ENCODE assay signal across 8 cellular contexts in genomic region chr7:27096756-27097514, GRCh38. TPM values are rescaled to one million over a fixed set of nuclear protein-coding genes. Genes with fewer than 3 reads are reported as not detected.
DNase-seq lines count a peak whose midpoint lies in the region; ATAC-seq and TF ChIP-seq lines count a peak whose summit lies in the region.

No MANE protein-coding gene starts in this region.

- intact Hi-C loops in Panc1 (cut with micrococcal nuclease; ENCODE audit: unreplicated experiment), result loop anchor here (2.0 to 10.0 kb wide), 2 partner anchors 62 to 232 kb away; partner anchors contain the start of gene SKAP2

- peaks cover 6% of the 10 kb centered on the region for H3K36me3 Mint-ChIP-seq in activated naive CD4-positive, alpha-beta T cell treated with anti-CD3 and anti-CD28 coated beads, Interleukin-2, amount 10 ng/mL, durations not matched to agents 7 days and 5 days
- H3K36me3 Mint-ChIP-seq in endothelial cell (ENCODE audit: low read depth, unreplicated experiment), result peaks cover 16% of the 10 kb centered on the region
- peaks cover 20 to 28% of the 10 kb centered on the region in 2 donors for H3K36me3 Mint-ChIP-seq in naive B cell

- H3K27me3 Mint-ChIP-seq in activated naive CD4-positive, alpha-beta T cell treated with anti-CD3 and anti-CD28 coated beads, Interleukin-2, amount 10 ng/mL, durations not matched to agents 7 days and 5 days, result peaks cover 95% of the 10 kb centered on the region
- H3K27me3 Mint-ChIP-seq in endothelial cell (ENCODE audit: unreplicated experiment), result peaks cover 51% of the 10 kb centered on the region
- H3K27me3 Mint-ChIP-seq in naive B cell, result peaks cover 73 to 93% (median 82%) of the 10 kb centered on the region in 3 donors

- POLR2A ChIA-PET in Panc1 (lab: Charles Lee), result interaction anchor here (0.6 to 4.0 kb wide), 5 partner anchors 14 to 239 kb away, joined by 3 to 21 read pairs (median 8); no protein-coding TSS in a partner anchor

- TF ChIP-seq CTCF in Panc1 (IDR thresholded peaks at IDR 0.05) (no peak), endothelial cell (IDR thresholded peaks at IDR 0.05; ENCODE audit: unreplicated experiment) (no peak)

- H3K27me3 ChIP-seq in Panc1 (ENCODE audit: control insufficient read depth, insufficient read depth, low read length), result no peaks in the 10 kb centered on the region

- peak overlapping the region; percentile 8 for H3K27ac Mint-ChIP-seq in activated naive CD4-positive, alpha-beta T cell treated with anti-CD3 and anti-CD28 coated beads, Interleukin-2, amount 10 ng/mL, durations not matched to agents 7 days and 5 days
- peak overlapping the region; percentile 48 for H3K27ac Mint-ChIP-seq in endothelial cell (ENCODE audit: unreplicated experiment)
- H3K27ac Mint-ChIP-seq in naive B cell, result peak overlapping the region in 2 of 6 donors; percentile 75 to 92

- H3K36me3 ChIP-seq in Panc1 (ENCODE audit: control insufficient read depth, insufficient read depth, low read length), result peaks cover 9% of the 10 kb centered on the region; the same call in 1 of the 2 replicates

- H3K9me3 ChIP-seq in Panc1 (ENCODE audit: control insufficient read depth, insufficient read depth, low read depth, low read length), result no peaks in the 10 kb centered on the region

- H3K4me3 Mint-ChIP-seq in activated naive CD4-positive, alpha-beta T cell treated with anti-CD3 and anti-CD28 coated beads, Interleukin-2, amount 10 ng/mL, durations not matched to agents 7 days and 5 days, result peak overlapping the region; percentile 83
- peak overlapping the region; percentile 88 for H3K4me3 Mint-ChIP-seq in endothelial cell (ENCODE audit: unreplicated experiment)
- peak overlapping the region; percentile 83 to 96 (median 90) for H3K4me3 Mint-ChIP-seq in naive B cell

- BruUV-seq in Panc1 (replicated peaks; lab: Mats Ljungman, UMichigan), result no TSS peak

- H3K4me1 Mint-ChIP-seq in activated naive CD4-positive, alpha-beta T cell treated with anti-CD3 and anti-CD28 coated beads, Interleukin-2, amount 10 ng/mL, durations not matched to agents 7 days and 5 days, result peaks cover 18% of the 10 kb centered on the region
- H3K4me1 Mint-ChIP-seq in endothelial cell (ENCODE audit: unreplicated experiment), result peaks cover 63% of the 10 kb centered on the region
- H3K4me1 Mint-ChIP-seq in naive B cell, result peaks cover 30 to 47% (median 39%) of the 10 kb centered on the region in 3 donors

- CTCF ChIA-PET in activated naive CD4-positive, alpha-beta T cell treated with anti-CD3 and anti-CD28 coated beads, Interleukin-2, amount 10 ng/mL, durations not matched to agents 7 days and 5 days (lab: Charles Lee), result interaction anchor here (0.7 to 1.6 kb wide), 4 partner anchors 54 to 238 kb away, joined by 3 to 6 read pairs (median 4); partner anchors contain the start of gene HOXA3
- CTCF ChIA-PET in Panc1 (lab: Charles Lee), result interaction anchor here (0.5 to 1.1 kb wide), 3 partner anchors 60 to 240 kb away, joined by 3 to 6 read pairs (median 3); no protein-coding TSS in a partner anchor

- peak overlapping the region; percentile 99 for H3K27ac ChIP-seq in Panc1 (ENCODE audit: low read length)

- DNase-seq in activated naive CD4-positive, alpha-beta T cell treated with anti-CD3 and anti-CD28 coated beads, Interleukin-2, amount 10 ng/mL, durations not matched to agents 7 days and 5 days, result peak; percentile 27
- DNase-seq in activated naive CD4-positive, alpha-beta T cell treated with anti-CD3 and anti-CD28 coated beads, Interleukin-2, amount 50 U/mL, for 16 hours, result no peak
- DNase-seq in Panc1 (ENCODE audit: low read depth, low spot score), result no peak
- DNase-seq in endothelial cell (ENCODE audit: low spot score), result no peak
- DNase-seq in naive B cell, result peak; percentile 21
- no peak for DNase-seq in cortex of kidney (lab: John Stamatoyannopoulos, UW)
- no peak for DNase-seq in dedifferentiated amniotic fluid mesenchymal stem cell (ENCODE audit: extremely low spot score)

- in situ Hi-C loops in Panc1 (cut with HindIII; ENCODE audit: low pct_unique_long_range_greater_than_20kb, low sequenced_read_pairs), result no loop called here

- H3K4me1 ChIP-seq in Panc1 (ENCODE audit: control insufficient read depth, insufficient read depth, low read length), result peaks cover 58% of the 10 kb centered on the region

- peak overlapping the region; percentile 85 to 93 for H3K4me3 ChIP-seq in Panc1 (ENCODE audit: low read depth in 2 of 2, low read length in 2 of 2)

- no peaks in the 10 kb centered on the region for H3K9me3 Mint-ChIP-seq in activated naive CD4-positive, alpha-beta T cell treated with anti-CD3 and anti-CD28 coated beads, Interleukin-2, amount 10 ng/mL, durations not matched to agents 7 days and 5 days
- H3K9me3 Mint-ChIP-seq in endothelial cell (ENCODE audit: unreplicated experiment) (no peaks in the 10 kb centered on the region), naive B cell (peaks cover 0 to 3% (median 0%) of the 10 kb centered on the region in 7 donors)

- ATAC-seq in Panc1 (peak; percentile 33), naive B cell (ENCODE audit: low read depth in 2 of 2) (peak in 1 of 2 donors; percentile 6), HG03045 (IDR thresholded peaks at IDR 0.05; ENCODE audit: unreplicated experiment) (no peak)

RNA-seq across cellular contexts. Expression of gene HOXA1, which starts 1.1 kb away (rescaled TPM):
- total RNA-seq in Panc1 (2021; ENCODE audit: unreplicated experiment), result 8.8 TPM
- polyA plus RNA-seq in Panc1 (2012; ENCODE audit: insufficient read length), result 5.3 TPM
- 3.5 TPM for total RNA-seq in endothelial cell (ENCODE audit: unreplicated experiment)
- under 1 TPM in 1 of 6 donors, not detected in 5; 0.22 TPM for polyA plus RNA-seq in naive B cell (ENCODE audit: low read depth in 6 of 6)

RNA-seq across cellular contexts. Expression of gene HOXA2, which starts 5.5 kb away (rescaled TPM):
- 2.9 TPM for total RNA-seq in Panc1 (2021; ENCODE audit: unreplicated experiment)
- polyA plus RNA-seq in Panc1 (2012; ENCODE audit: insufficient read length), result 0.84 TPM
- 1.1 TPM for total RNA-seq in endothelial cell (ENCODE audit: unreplicated experiment)
- polyA plus RNA-seq in naive B cell (ENCODE audit: low read depth in 6 of 6), result not detected

RNA-seq across cellular contexts. Expression of gene HOXA4, which starts 33.6 kb away (rescaled TPM):
- total RNA-seq in Panc1 (2021; ENCODE audit: unreplicated experiment), result 0.39 TPM
- 0.45 TPM for polyA plus RNA-seq in Panc1 (2012; ENCODE audit: insufficient read length)
- total RNA-seq in endothelial cell (ENCODE audit: unreplicated experiment), result 0.31 TPM
- not detected for polyA plus RNA-seq in naive B cell (ENCODE audit: low read depth in 6 of 6)

RNA-seq across cellular contexts. Expression of gene HOXA5, which starts 46.5 kb away (rescaled TPM):
- total RNA-seq in Panc1 (2021; ENCODE audit: unreplicated experiment) (3.9 TPM), endothelial cell (ENCODE audit: unreplicated experiment) (0.59 TPM)
- 3.0 TPM for polyA plus RNA-seq in Panc1 (2012; ENCODE audit: insufficient read length)
- not detected for polyA plus RNA-seq in naive B cell (ENCODE audit: low read depth in 6 of 6)

RNA-seq across cellular contexts. Expression of gene HOXA6, which starts 50.6 kb away (rescaled TPM):
- total RNA-seq in Panc1 (2021; ENCODE audit: unreplicated experiment) (3.3 TPM), endothelial cell (ENCODE audit: unreplicated experiment) (not detected)
- polyA plus RNA-seq in Panc1 (2012; ENCODE audit: insufficient read length), result 4.8 TPM
- not detected for polyA plus RNA-seq in naive B cell (ENCODE audit: low read depth in 6 of 6)

Comparison
In these comparisons a context has a peak if more than half of its experiments do, and no peak if none do; other contexts are left out.
1. DNase-seq: peak in activated naive CD4-positive, alpha-beta T cell treated with anti-CD3 and anti-CD28 coated beads, Interleukin-2, amount 10 ng/mL, durations not matched to agents 7 days and 5 days (single experiment) and naive B cell (single experiment); none in activated naive CD4-positive, alpha-beta T cell treated with anti-CD3 and anti-CD28 coated beads, Interleukin-2, amount 50 U/mL, for 16 hours (single experiment), Panc1 (single experiment), endothelial cell (single experiment), cortex of kidney (single experiment) and dedifferentiated amniotic fluid mesenchymal stem cell (single experiment).
2. Peak in every context shown above with its lines, with median percentiles within 50 percentile points of each other: H3K4me3 Mint-ChIP-seq.